ENCODE assay signal across 11 cellular contexts in the genomic region with DNA sequence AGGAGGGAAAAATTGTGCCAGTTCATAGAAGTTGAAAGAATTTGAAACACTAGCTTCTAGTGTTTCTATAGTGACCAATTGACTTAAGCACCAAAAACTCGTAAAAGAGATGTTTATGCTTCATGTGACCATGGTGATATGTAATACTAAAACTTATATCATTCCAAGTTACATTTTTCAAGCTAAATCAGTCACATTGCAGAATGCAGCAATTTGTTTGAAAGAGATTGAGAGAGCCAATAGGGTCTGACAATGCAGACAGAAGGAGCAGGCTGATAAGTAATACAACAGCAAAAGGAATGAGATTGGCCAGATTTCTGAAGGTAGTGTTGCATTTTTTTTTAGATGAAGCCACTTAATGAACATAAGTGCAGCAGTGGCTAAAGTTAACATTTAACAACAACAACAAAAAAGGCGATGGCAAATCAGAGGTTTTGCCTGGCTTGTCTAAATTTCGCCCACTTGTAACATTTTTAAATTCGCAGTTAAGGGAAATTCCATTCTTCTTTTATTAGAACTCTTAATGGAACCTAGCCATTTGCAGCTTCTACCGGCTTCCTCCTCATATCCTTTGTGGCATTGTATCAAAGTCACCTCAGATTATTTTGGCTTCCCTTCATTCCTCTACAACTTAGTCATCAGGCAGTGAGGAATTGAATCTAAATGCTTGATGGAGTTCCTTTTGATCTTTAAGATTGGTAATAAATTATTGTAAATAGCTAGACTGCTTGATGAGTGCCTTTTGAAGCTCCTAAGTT.
DNase-seq lines count a peak whose midpoint lies in the region; ATAC-seq, FAIRE-seq and TF ChIP-seq lines count a peak whose summit lies in the region.
"Had no signal": no experiment of that assay in that cellular context is flagged by ENCODE, and none has a peak within 500 bp of the region (broad histone marks: within the 10 kb centered on the region; RNA-seq: fewer than 3 reads in every experiment).

No MANE protein-coding gene starts in this region.

- peaks cover 5% of the 10 kb centered on the region for H3K79me1 ChIP-seq in trophoblast cell (ENCODE audit: low read length)

- POLR2A ChIA-PET in CD4-positive, alpha-beta memory T cell (lab: Charles Lee; ENCODE audit: partially characterized antibody), result no interaction called here

- H3K4me1 ChIP-seq in RWPE2 (ENCODE audit: insufficient read depth, poor library complexity, severe bottlenecking), result peaks cover 27% of the 10 kb centered on the region
- H3K4me1 ChIP-seq in trophoblast cell (ENCODE audit: control insufficient read depth in 1 of 2, insufficient read depth in 2 of 2, low read length in 2 of 2), result peaks cover 0 to 6% of the 10 kb centered on the region in 2 experiments
- no peaks in the 10 kb centered on the region for H3K4me1 ChIP-seq in CD4-positive, alpha-beta memory T cell (ENCODE audit: insufficient read depth, low read length)

- no peak overlapping the region for H3K18ac ChIP-seq in trophoblast cell (ENCODE audit: low read length)

- no peak overlapping the region for H2BK120ac ChIP-seq in trophoblast cell (ENCODE audit: insufficient read depth, low read length, poor library complexity)

- no peak overlapping the region for H3K14ac ChIP-seq in trophoblast cell (ENCODE audit: low read length)

- peak; percentile 43 for FAIRE-seq in GM12891 (lab: Jason Lieb, UNC)

- H2BK12ac ChIP-seq in trophoblast cell (ENCODE audit: low read length), result no peak overlapping the region

- intact Hi-C loops in CD4-positive, alpha-beta memory T cell (cut with micrococcal nuclease), result no loop called here

- H3K23ac ChIP-seq in trophoblast cell (ENCODE audit: low read length), result no peak overlapping the region

- no peak overlapping the region for H3K4me3 ChIP-seq in RWPE2 (ENCODE audit: severe bottlenecking)
- no peak overlapping the region for H3K4me3 ChIP-seq in trophoblast cell (ENCODE audit: low read depth, low read length)
- no peak overlapping the region for H3K4me3 ChIP-seq in CD4-positive, alpha-beta memory T cell (ENCODE audit: low read length in 2 of 2)

- H3K79me2 ChIP-seq in trophoblast cell (ENCODE audit: control insufficient read depth, insufficient read depth, low read length, poor library complexity), result no peaks in the 10 kb centered on the region

- H3K27ac ChIP-seq in RWPE2 (ENCODE audit: poor library complexity, severe bottlenecking) (peak overlapping the region; percentile 45), epithelial cell of prostate (peak overlapping the region; percentile 20), trophoblast cell (ENCODE audit: low read depth, low read length) (peak overlapping the region; percentile 38)
- no peak overlapping the region for H3K27ac ChIP-seq in CD4-positive, alpha-beta memory T cell (ENCODE audit: low read depth, low read length)
- H3K27ac ChIP-seq: WERI-Rb-1 had no signal

- H3K27me3 ChIP-seq in RWPE2 (ENCODE audit: insufficient read depth, poor library complexity, severe bottlenecking), result no peaks in the 10 kb centered on the region
- no peaks in the 10 kb centered on the region for H3K27me3 ChIP-seq in trophoblast cell (ENCODE audit: insufficient read depth, low read length)
- H3K27me3 ChIP-seq in CD4-positive, alpha-beta memory T cell (ENCODE audit: insufficient read depth, low read length), result no peaks in the 10 kb centered on the region

- H2AK5ac ChIP-seq in trophoblast cell (ENCODE audit: low read length), result no peak overlapping the region

- ATAC-seq in RWPE2 (ENCODE audit: low read depth) (peak; percentile 81), GM21723 (IDR thresholded peaks at IDR 0.05; ENCODE audit: unreplicated experiment) (no peak)
- ATAC-seq in stimulated activated naive CD8-positive, alpha-beta T cell treated with anti-CD3 and anti-CD28 coated beads, Interleukin-15, amount 100 ng/mL, for 72 hours, result no peak
- ATAC-seq in activated T-helper 17 cell treated with anti-CD3 and anti-CD28 coated beads, Interleukin-2, amount 50 U/mL, for 72 hours (replicated peaks), result no peak

- DNase-seq in GM12891 (ENCODE audit: insufficient read length, low spot score) (no peak), RWPE2 (ENCODE audit: low spot score) (no peak), epithelial cell of prostate (ENCODE audit: low read depth, low spot score) (no peak), trophoblast cell (peak; percentile 17 to 84)
- no peak for DNase-seq in CD4-positive, alpha-beta memory T cell
- no peak for DNase-seq in stimulated activated naive CD8-positive, alpha-beta T cell treated with anti-CD3 and anti-CD28 coated beads, Interleukin-15, amount 100 ng/mL, for 72 hours
- DNase-seq: activated naive CD4-positive, alpha-beta T cell treated with anti-CD3 and anti-CD28 coated beads, Interleukin-2, amount 10 ng/mL, durations not matched to agents 7 days and 5 days; glutamatergic neuron; WERI-Rb-1 had no signal

- H3K9me3 ChIP-seq in RWPE2 (ENCODE audit: severe bottlenecking) (no peaks in the 10 kb centered on the region), trophoblast cell (ENCODE audit: insufficient read depth, low read depth, low read length) (no peaks in the 10 kb centered on the region)
- H3K9me3 ChIP-seq in CD4-positive, alpha-beta memory T cell (ENCODE audit: control insufficient read depth in 1 of 2, low read length in 2 of 2), result no peaks in the 10 kb centered on the region

- H2BK5ac ChIP-seq in trophoblast cell (ENCODE audit: low read depth, low read length, poor library complexity), result no peak overlapping the region

- no peak overlapping the region for H3K27ac Mint-ChIP-seq in CD4-positive, alpha-beta memory T cell
- H3K27ac Mint-ChIP-seq in stimulated activated naive CD8-positive, alpha-beta T cell treated with anti-CD3 and anti-CD28 coated beads, Interleukin-15, amount 100 ng/mL, for 72 hours, result no peak overlapping the region
- H3K27ac Mint-ChIP-seq in activated T-helper 17 cell treated with anti-CD3 and anti-CD28 coated beads, Interleukin-2, amount 50 U/mL, for 72 hours, result no peak overlapping the region
- H3K27ac Mint-ChIP-seq: activated naive CD4-positive, alpha-beta T cell treated with anti-CD3 and anti-CD28 coated beads, Interleukin-2, amount 10 ng/mL, durations not matched to agents 7 days and 5 days had no signal

- H3K27me3 Mint-ChIP-seq in CD4-positive, alpha-beta memory T cell, result no peaks in the 10 kb centered on the region
- H3K27me3 Mint-ChIP-seq in stimulated activated naive CD8-positive, alpha-beta T cell treated with anti-CD3 and anti-CD28 coated beads, Interleukin-15, amount 100 ng/mL, for 72 hours, result no peaks in the 10 kb centered on the region
- no peaks in the 10 kb centered on the region for H3K27me3 Mint-ChIP-seq in activated T-helper 17 cell treated with anti-CD3 and anti-CD28 coated beads, Interleukin-2, amount 50 U/mL, for 72 hours
- H3K27me3 Mint-ChIP-seq: activated naive CD4-positive, alpha-beta T cell treated with anti-CD3 and anti-CD28 coated beads, Interleukin-2, amount 10 ng/mL, durations not matched to agents 7 days and 5 days had no signal

- no peak overlapping the region for H3K9ac ChIP-seq in trophoblast cell (ENCODE audit: low read length)

- H4K8ac ChIP-seq in trophoblast cell (ENCODE audit: low read depth, low read length), result no peak overlapping the region

- H2AFZ ChIP-seq in trophoblast cell (ENCODE audit: insufficient read depth, low read length, poor library complexity), result no peak overlapping the region

- H3K4ac ChIP-seq in trophoblast cell (ENCODE audit: low read depth, low read length), result no peak overlapping the region

- no peak for TF ChIP-seq CTCF in RWPE2 (IDR thresholded peaks at IDR 0.05; ENCODE audit: poor library complexity, severe bottlenecking)

- H3K9me3 Mint-ChIP-seq in CD4-positive, alpha-beta memory T cell, result peaks cover 0 to 2% (median 0%) of the 10 kb centered on the region in 8 donors
- H3K9me3 Mint-ChIP-seq in stimulated activated naive CD8-positive, alpha-beta T cell treated with anti-CD3 and anti-CD28 coated beads, Interleukin-15, amount 100 ng/mL, for 72 hours, result no peaks in the 10 kb centered on the region
- H3K9me3 Mint-ChIP-seq in activated T-helper 17 cell treated with anti-CD3 and anti-CD28 coated beads, Interleukin-2, amount 50 U/mL, for 72 hours, result no peaks in the 10 kb centered on the region
- H3K9me3 Mint-ChIP-seq: activated naive CD4-positive, alpha-beta T cell treated with anti-CD3 and anti-CD28 coated beads, Interleukin-2, amount 10 ng/mL, durations not matched to agents 7 days and 5 days had no signal

- H3K4me3 Mint-ChIP-seq in CD4-positive, alpha-beta memory T cell, result no peak overlapping the region
- H3K4me3 Mint-ChIP-seq in stimulated activated naive CD8-positive, alpha-beta T cell treated with anti-CD3 and anti-CD28 coated beads, Interleukin-15, amount 100 ng/mL, for 72 hours, result no peak overlapping the region
- no peak overlapping the region for H3K4me3 Mint-ChIP-seq in activated T-helper 17 cell treated with anti-CD3 and anti-CD28 coated beads, Interleukin-2, amount 50 U/mL, for 72 hours
- H3K4me3 Mint-ChIP-seq: activated naive CD4-positive, alpha-beta T cell treated with anti-CD3 and anti-CD28 coated beads, Interleukin-2, amount 10 ng/mL, durations not matched to agents 7 days and 5 days had no signal

- CTCF ChIA-PET in CD4-positive, alpha-beta memory T cell (lab: Charles Lee; ENCODE audit: partially characterized antibody), result no interaction called here

- WGBS in trophoblast cell (ENCODE audit: extremely low coverage, insufficient coverage, insufficient read length), result no CpG with 5 or more reads among the region's 5 CpGs

- no peak for TF ChIP-seq POLR2A in GM12891 (IDR thresholded peaks at IDR 0.05; ENCODE audit: low read depth, low read length)

- H4K12ac ChIP-seq in trophoblast cell (ENCODE audit: low read depth, low read length), result no peak overlapping the region

- no peak overlapping the region for H4K91ac ChIP-seq in trophoblast cell (ENCODE audit: low read depth, low read length)

- H3K4me2 ChIP-seq in trophoblast cell (ENCODE audit: low read length), result no peak overlapping the region

- peaks cover 4 to 23% of the 10 kb centered on the region in 2 donors for H3K36me3 Mint-ChIP-seq in CD4-positive, alpha-beta memory T cell
- H3K36me3 Mint-ChIP-seq in activated T-helper 17 cell treated with anti-CD3 and anti-CD28 coated beads, Interleukin-2, amount 50 U/mL, for 72 hours (ENCODE audit: low read depth), result peaks cover 6% of the 10 kb centered on the region

- H3K36me3 ChIP-seq in RWPE2 (ENCODE audit: low read depth) (no peaks in the 10 kb centered on the region), trophoblast cell (ENCODE audit: control insufficient read depth in 1 of 2, insufficient read depth in 2 of 2, low read length in 2 of 2) (no peaks in the 10 kb centered on the region)
- H3K36me3 ChIP-seq in CD4-positive, alpha-beta memory T cell (ENCODE audit: insufficient read depth, low read length), result no peaks in the 10 kb centered on the region
- H3K36me3 ChIP-seq: WERI-Rb-1 had no signal

- peaks cover 0 to 2% (median 0%) of the 10 kb centered on the region in 4 donors for H3K4me1 Mint-ChIP-seq in CD4-positive, alpha-beta memory T cell
- no peaks in the 10 kb centered on the region for H3K4me1 Mint-ChIP-seq in stimulated activated naive CD8-positive, alpha-beta T cell treated with anti-CD3 and anti-CD28 coated beads, Interleukin-15, amount 100 ng/mL, for 72 hours
- H3K4me1 Mint-ChIP-seq in activated T-helper 17 cell treated with anti-CD3 and anti-CD28 coated beads, Interleukin-2, amount 50 U/mL, for 72 hours, result no peaks in the 10 kb centered on the region
- H3K4me1 Mint-ChIP-seq: activated naive CD4-positive, alpha-beta T cell treated with anti-CD3 and anti-CD28 coated beads, Interleukin-2, amount 10 ng/mL, durations not matched to agents 7 days and 5 days had no signal

Comparison
In these comparisons a context has a peak if more than half of its experiments do, and no peak if none do; other contexts are left out.
1. DNase-seq: peak in trophoblast cell (2 of 2); none in GM12891 (single experiment), RWPE2 (single experiment), epithelial cell of prostate (single experiment), CD4-positive, alpha-beta memory T cell (0 of 5) and stimulated activated naive CD8-positive, alpha-beta T cell treated with anti-CD3 and anti-CD28 coated beads, Interleukin-15, amount 100 ng/mL, for 72 hours (0 of 2).